In genomic region chr11:123570939-123571590, GRCh38 we compare ENCODE assay signal across 27 cellular contexts.
DNase-seq lines count a peak whose midpoint lies in the region.
"Had no signal": no experiment of that assay in that cellular context is flagged by ENCODE, and none has a peak within 500 bp of the region (broad histone marks: within the 10 kb centered on the region; RNA-seq: fewer than 3 reads in every experiment).

No MANE protein-coding gene starts in this region.

- H3K18ac ChIP-seq in neuronal stem cell (ENCODE audit: low read length), result no peak overlapping the region

- peak overlapping the region; percentile 12 for H3K14ac ChIP-seq in neuronal stem cell (ENCODE audit: low read length)

- H2AK5ac ChIP-seq in neuronal stem cell (ENCODE audit: low read depth, low read length), result no peak overlapping the region

- peaks cover 1 to 3% of the 10 kb centered on the region in 2 donors for H3K4me1 ChIP-seq in neuronal stem cell (ENCODE audit: control insufficient read depth in 2 of 2, insufficient read depth in 1 of 2, low read depth in 1 of 2, low read length in 2 of 2)
- H3K4me1 ChIP-seq: foreskin keratinocyte had no signal

- no peak overlapping the region for H3K9ac ChIP-seq in neuronal stem cell (ENCODE audit: low read depth, low read length, poor library complexity)
- H3K9ac ChIP-seq: SK-N-SH had no signal

- no peak overlapping the region for H4K91ac ChIP-seq in neuronal stem cell (ENCODE audit: low read depth, low read length, poor library complexity)

- no peaks in the 10 kb centered on the region for H3K36me3 ChIP-seq in neuronal stem cell (replicated peaks in 1 of 2; ENCODE audit: control insufficient read depth in 2 of 2, insufficient read depth in 2 of 2, low read length in 2 of 2)
- H3K36me3 ChIP-seq: brain microvascular endothelial cell, left lung had no signal

- H2BK5ac ChIP-seq in neuronal stem cell (ENCODE audit: low read length), result no peak overlapping the region

- WGBS in neuronal stem cell (ENCODE audit: extremely low coverage in 2 of 2, insufficient read length in 2 of 2, insufficient replicate concordance in 1 of 2), 2 donors, result no CpG with 5 or more reads among the region's 9 CpGs

- peak overlapping the region; percentile 5 for H3K23ac ChIP-seq in neuronal stem cell (ENCODE audit: low read depth, low read length, poor library complexity)

- H2BK120ac ChIP-seq in neuronal stem cell (ENCODE audit: low read depth, low read length), result no peak overlapping the region

- no peak overlapping the region for H4K8ac ChIP-seq in neuronal stem cell (ENCODE audit: low read depth, low read length)

- no peak overlapping the region for H3K27ac ChIP-seq in neuronal stem cell (replicated peaks; ENCODE audit: low read length)
- H3K27ac ChIP-seq: brain microvascular endothelial cell, foreskin keratinocyte, left lung, RWPE1 had no signal

- H2AFZ ChIP-seq in neuronal stem cell (ENCODE audit: low read length), result no peak overlapping the region

- no peaks in the 10 kb centered on the region for H3K27me3 ChIP-seq in neuronal stem cell (ENCODE audit: control insufficient read depth in 3 of 3, insufficient read depth in 3 of 3, low read depth in 1 of 3, low read length in 3 of 3)
- H3K27me3 ChIP-seq: brain microvascular endothelial cell, left lung had no signal

- H3K79me1 ChIP-seq in neuronal stem cell (ENCODE audit: low read depth, low read length), result peaks cover 2% of the 10 kb centered on the region

- no peaks in the 10 kb centered on the region for H3K9me3 ChIP-seq in neuronal stem cell (replicated peaks in 1 of 2; ENCODE audit: control insufficient read depth in 2 of 2, insufficient read depth in 1 of 2, low read depth in 1 of 2, low read length in 2 of 2)
- H3K9me3 ChIP-seq: left lung, SK-N-SH had no signal

- no peak overlapping the region for H3K4ac ChIP-seq in neuronal stem cell (ENCODE audit: low read length)

- H2BK12ac ChIP-seq in neuronal stem cell (ENCODE audit: low read length), result no peak overlapping the region

- peak in 2 of 3 experiments; percentile 28 to 33 for DNase-seq in NCI-H1417 (lab: John Stamatoyannopoulos, UW)
- no peak for DNase-seq in NCI-H1417 treated with DMSO at 0.1 percent for 48 hours (lab: John Stamatoyannopoulos, UW)
- DNase-seq in NCI-H2029 (lab: John Stamatoyannopoulos, UW), result peak; percentile 48
- peak; percentile 39 for DNase-seq in SKM-1 (lab: John Stamatoyannopoulos, UW; ENCODE audit: unreplicated experiment)
- DNase-seq in neuronal stem cell (ENCODE audit: low spot score), result no peak
- no peak for DNase-seq in GDM1 (lab: John Stamatoyannopoulos, UW)
- DNase-seq in stimulated activated CD4-positive, alpha-beta T cell treated with anti-CD3 and anti-CD28 coated beads, Interleukin-4, amount 100 ng/mL, for 24 hours, result no peak
- no peak for DNase-seq in stimulated activated CD4-positive, alpha-beta T cell treated with anti-CD3 and anti-CD28 coated beads, Interleukin-12 subunit alpha, Interleukin-12 subunit beta, amount 100 ng/mL, for 4 hours
- DNase-seq: activated CD4-positive, alpha-beta T cell treated with anti-CD3 and anti-CD28 coated beads, Interleukin-2, amount 50 U/mL, for 4 hours; activated CD4-positive, CD25-positive, alpha-beta regulatory T cell; activated effector memory CD4-positive, alpha-beta T cell treated with Interleukin-2 at 50 U/mL for 16 hours; AML-193; brain microvascular endothelial cell; CD8-positive, alpha-beta memory T cell; effector CD8-positive, alpha-beta T cell; foreskin keratinocyte; immature natural killer cell; left lung; naive B cell; NCI-H1930; NCI-H446 treated with DMSO at 0.1 percent for 48 hours; occipital lobe; SK-N-SH; T-helper 9 cell had no signal

- H2BK15ac ChIP-seq in neuronal stem cell (ENCODE audit: low read length), result no peak overlapping the region

- H3K4me3 ChIP-seq in neuronal stem cell (ENCODE audit: low read length in 2 of 2), result no peak overlapping the region
- H3K4me3 ChIP-seq: GM12878, K562, left lung had no signal

- no peak overlapping the region for H3K4me2 ChIP-seq in neuronal stem cell (ENCODE audit: insufficient read depth, low read length, poor library complexity, severe bottlenecking)
- H3K4me2 ChIP-seq: SK-N-SH had no signal

Comparison
In these comparisons a context has a peak if more than half of its experiments do, and no peak if none do; other contexts are left out.
1. DNase-seq: peak in NCI-H1417 (2 of 3), NCI-H2029 (single experiment) and SKM-1 (single experiment); none in NCI-H1417 treated with DMSO at 0.1 percent for 48 hours (single experiment), neuronal stem cell (single experiment), GDM1 (single experiment), stimulated activated CD4-positive, alpha-beta T cell treated with anti-CD3 and anti-CD28 coated beads, Interleukin-4, amount 100 ng/mL, for 24 hours (single experiment) and stimulated activated CD4-positive, alpha-beta T cell treated with anti-CD3 and anti-CD28 coated beads, Interleukin-12 subunit alpha, Interleukin-12 subunit beta, amount 100 ng/mL, for 4 hours (single experiment).